Comparison of ENCODE assay signal across 1 cellular context in genomic region chr5:33631786-33632185, GRCh38.
TF ChIP-seq lines count a peak whose summit lies in the region.

No MANE protein-coding gene starts in this region.

TF ChIP-seq in IMR-90, 13 proteins besides CTCF, POLR2A, EP300 and RAD21:
- TF ChIP-seq MXI1 (IDR thresholded peaks at IDR 0.05; ENCODE audit: borderline replicate concordance, low read depth, low read length) (no peak), SMC3 (IDR thresholded peaks at IDR 0.05; ENCODE audit: low read depth, low read length) (no peak), MAFK (IDR thresholded peaks at IDR 0.05; ENCODE audit: low read depth, low read length) (no peak), MAZ (IDR thresholded peaks at IDR 0.05; ENCODE audit: borderline replicate concordance, low read depth, low read length) (no peak), CEBPB (IDR thresholded peaks at IDR 0.05; ENCODE audit: low read depth, low read length) (no peak), BHLHE40 (IDR thresholded peaks at IDR 0.05; ENCODE audit: low read depth, low read length) (no peak), RFX5 (IDR thresholded peaks at IDR 0.05; ENCODE audit: low read depth, low read length) (no peak), NFE2L2 (IDR thresholded peaks at IDR 0.05; ENCODE audit: low read depth, low read length) (no peak)
